ENCODE assay signal across 21 cellular contexts in the genomic region with DNA sequence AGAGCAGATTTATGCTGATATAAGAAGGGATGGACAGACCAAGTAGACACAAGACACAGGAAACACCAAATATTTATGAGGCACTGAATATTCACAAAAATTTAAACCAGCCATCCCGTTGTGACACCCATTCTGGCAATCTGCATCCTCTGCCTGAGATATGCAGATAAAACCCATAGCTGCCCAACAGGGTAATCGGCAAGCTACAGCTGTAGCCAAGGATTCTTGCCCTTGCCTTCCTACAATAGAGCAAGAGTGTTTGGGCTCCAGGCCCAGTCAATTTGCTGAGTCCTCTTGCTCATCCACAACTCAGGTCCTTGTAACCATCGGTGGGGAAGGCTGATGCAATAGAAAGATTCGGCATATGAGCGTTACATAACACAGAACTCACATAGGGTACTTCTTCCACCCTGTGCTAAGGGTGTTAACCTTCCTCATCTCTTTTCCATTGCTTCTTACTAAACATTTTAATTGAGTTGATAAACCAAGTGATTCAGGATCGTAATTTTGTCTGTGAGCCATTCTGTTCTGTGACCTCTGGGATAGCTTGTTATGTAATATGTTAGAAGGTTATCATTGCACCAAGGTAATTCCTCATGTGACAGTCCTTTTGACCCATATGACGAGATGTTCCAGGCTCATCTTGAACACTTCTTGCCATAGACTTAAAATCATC. TPM values are rescaled to one million over a fixed set of nuclear protein-coding genes. Genes with fewer than 3 reads are reported as not detected.
"Had no signal": no experiment of that assay in that cellular context is flagged by ENCODE, and none has a peak within 500 bp of the region (broad histone marks: within the 10 kb centered on the region; RNA-seq: fewer than 3 reads in every experiment).

No MANE protein-coding gene starts in this region.

- FAIRE-seq: astrocyte, colon, frontal cortex, TTC549 had no signal

- DNase-seq: activated effector memory CD4-positive, alpha-beta T cell treated with anti-CD3 and anti-CD28 coated beads, Interleukin-2, amount 50 U/mL, for 16 hours; activated T-cell treated with anti-CD3 and anti-CD28 coated beads for 4 hours; heart left ventricle; islet precursor cell; left ventricle myocardium inferior; mesendoderm; SK-N-SH; stimulated activated CD4-positive, alpha-beta T cell treated with anti-CD3 and anti-CD28 coated beads, Interleukin-12 subunit alpha, Interleukin-12 subunit beta, amount 100 ng/mL, for 4 hours; stimulated activated CD4-positive, alpha-beta T cell treated with anti-CD3 and anti-CD28 coated beads, Interleukin-2, amount 100 ng/mL, for 48 hours; stimulated activated naive CD4-positive, alpha-beta T cell treated with Interleukin-2 at 50 U/mL for 16 hours had no signal

- H3K4me3 Mint-ChIP-seq: type B pancreatic cell had no signal

- H3K4me3 ChIP-seq: cardiac muscle cell, heart left ventricle, left ventricle myocardium inferior had no signal

- ATAC-seq: heart left ventricle, sciatic nerve had no signal

- H3K9me3 Mint-ChIP-seq: type B pancreatic cell had no signal

- H3K36me3 ChIP-seq: cardiac muscle cell, heart left ventricle, left ventricle myocardium inferior had no signal

- H3K27ac Mint-ChIP-seq: type B pancreatic cell had no signal

- H3K4me2 ChIP-seq: SK-N-SH had no signal

- H3K27me3 ChIP-seq: heart left ventricle had no signal

- H3K9me3 ChIP-seq: left ventricle myocardium inferior, SK-N-SH had no signal

- H3K4me1 ChIP-seq: left ventricle myocardium inferior had no signal

- H3K27ac ChIP-seq: cardiac muscle cell, heart left ventricle, left ventricle myocardium inferior had no signal

RNA-seq across cellular contexts. Expression of gene MPZL2, which starts 18.7 kb away (rescaled TPM):
- total RNA-seq: cardiac muscle cell, fibroblast of lung, osteoblast had no signal
- polyA plus RNA-seq: fibroblast of lung, neural cell had no signal

RNA-seq across cellular contexts. Expression of gene CD3E, which starts 21.8 kb away (rescaled TPM):
- total RNA-seq: astrocyte, cardiac muscle cell, fibroblast of lung, frontal cortex, osteoblast, pulmonary artery endothelial cell had no signal
- polyA plus RNA-seq: cardiac muscle cell, fibroblast of lung, neural cell, SK-N-SH had no signal

RNA-seq across cellular contexts. Expression of gene JAML, which starts 58.0 kb away (rescaled TPM):
- total RNA-seq: astrocyte, cardiac muscle cell, fibroblast of lung, osteoblast had no signal
- polyA plus RNA-seq: cardiac muscle cell, fibroblast of lung, SK-N-SH had no signal

RNA-seq across cellular contexts. Expression of gene CD3D, which starts 59.7 kb away (rescaled TPM):
- total RNA-seq: cardiac muscle cell, fibroblast of lung, frontal cortex, left ventricle myocardium inferior, osteoblast, pulmonary artery endothelial cell had no signal
- polyA plus RNA-seq: cardiac muscle cell, fibroblast of lung, neural cell had no signal
